In genomic region chr13:106416645-106417044, GRCh38 we compare ENCODE assay signal across 22 cellular contexts.
DNase-seq lines count a peak whose midpoint lies in the region; ATAC-seq, FAIRE-seq and TF ChIP-seq lines count a peak whose summit lies in the region.
"Had no signal": no experiment of that assay in that cellular context is flagged by ENCODE, and none has a peak within 500 bp of the region (broad histone marks: within the 10 kb centered on the region; RNA-seq: fewer than 3 reads in every experiment).

No MANE protein-coding gene starts in this region.

- H4K20me1 ChIP-seq in HepG2 (ENCODE audit: insufficient read depth, low read length) (no peaks in the 10 kb centered on the region), Loucy (ENCODE audit: insufficient read depth, low read length, poor library complexity, severe bottlenecking) (no peaks in the 10 kb centered on the region)

- intact Hi-C loops in HepG2 (cut with micrococcal nuclease; ENCODE audit: unreplicated experiment): no loop called here
- intact Hi-C loops in right lobe of liver (cut with DNase I): no loop called here
- intact Hi-C loops in testis (cut with DNase I; ENCODE audit: low total_unique reads): no loop called here

- H3K4me3 ChIP-seq in HepG2 (replicated peaks in 1 of 3; ENCODE audit: insufficient read depth in 1 of 3, low read depth in 2 of 3, low read length in 3 of 3): no peak overlapping the region
- no peak overlapping the region for H3K4me3 ChIP-seq in right lobe of liver
- no peak overlapping the region for H3K4me3 ChIP-seq in Loucy (ENCODE audit: low read length, poor library complexity, severe bottlenecking)
- no peak overlapping the region for H3K4me3 ChIP-seq in testis
- H3K4me3 ChIP-seq: lung, thoracic aorta had no signal

- 0% methylated on average over 1 of the region's 3 CpGs for WGBS in HepG2 (ENCODE audit: low lambda C conversion rate)
- 64% methylated on average over 3 of the region's 3 CpGs for WGBS in right lobe of liver (ENCODE audit: insufficient coverage, low coverage, low lambda C conversion rate, missing lambda C conversion rate)
- 60 to 69% methylated on average over 3 of the region's 3 CpGs for WGBS in testis, 2 donors

- H3K36me3 ChIP-seq in HepG2 (replicated peaks in 1 of 2; ENCODE audit: control insufficient read depth in 1 of 2, insufficient read depth in 2 of 2, low read length in 2 of 2) (no peaks in the 10 kb centered on the region), right lobe of liver (no peaks in the 10 kb centered on the region), Loucy (ENCODE audit: insufficient read depth, low read length) (no peaks in the 10 kb centered on the region), testis (ENCODE audit: low read depth, missing control alignments) (no peaks in the 10 kb centered on the region)
- H3K36me3 ChIP-seq: thoracic aorta had no signal

- no peak overlapping the region for H3K4me3 Mint-ChIP-seq in WTC11
- H3K4me3 Mint-ChIP-seq in activated CD8-positive, alpha-beta T cell treated with anti-CD3 and anti-CD28 coated beads, Interleukin-2, amount 10 ng/mL, durations not matched to agents 7 days and 5 days: no peak overlapping the region
- H3K4me3 Mint-ChIP-seq: brain; dendritic cell treated with granulocyte-macrophage colony-stimulating factor and Interleukin-4, amounts not matched to agents 40 ng/mL and 50 ng/mL, for 4 days had no signal

- H3K9me3 Mint-ChIP-seq in WTC11: no peaks in the 10 kb centered on the region
- H3K9me3 Mint-ChIP-seq in activated CD8-positive, alpha-beta T cell treated with anti-CD3 and anti-CD28 coated beads, Interleukin-2, amount 10 ng/mL, durations not matched to agents 7 days and 5 days (ENCODE audit: insufficient read depth): no peaks in the 10 kb centered on the region
- H3K9me3 Mint-ChIP-seq: activated naive CD8-positive, alpha-beta T cell treated with anti-CD3 and anti-CD28 coated beads, Interleukin-2, amount 10 ng/mL, durations not matched to agents 7 days and 5 days; brain; dendritic cell treated with granulocyte-macrophage colony-stimulating factor and Interleukin-4, amounts not matched to agents 40 ng/mL and 50 ng/mL, for 4 days; IgD-negative memory B cell; stimulated activated effector memory CD8-positive, alpha-beta T cell treated with anti-CD3 and anti-CD28 coated beads, Interleukin-12 subunit alpha, Interleukin-12 subunit beta, amount 100 ng/mL, for 72 hours had no signal

- H3K79me2 ChIP-seq in HepG2 (ENCODE audit: insufficient read depth, low read length) (no peaks in the 10 kb centered on the region), Loucy (ENCODE audit: insufficient read depth, low read length) (no peaks in the 10 kb centered on the region)

- no peak overlapping the region for H3K27ac Mint-ChIP-seq in WTC11
- no peak overlapping the region for H3K27ac Mint-ChIP-seq in activated CD8-positive, alpha-beta T cell treated with anti-CD3 and anti-CD28 coated beads, Interleukin-2, amount 10 ng/mL, durations not matched to agents 7 days and 5 days
- H3K27ac Mint-ChIP-seq: activated naive CD8-positive, alpha-beta T cell treated with anti-CD3 and anti-CD28 coated beads, Interleukin-2, amount 10 ng/mL, durations not matched to agents 7 days and 5 days; dendritic cell treated with granulocyte-macrophage colony-stimulating factor and Interleukin-4, amounts not matched to agents 40 ng/mL and 50 ng/mL, for 4 days; IgD-negative memory B cell; stimulated activated effector memory CD8-positive, alpha-beta T cell treated with anti-CD3 and anti-CD28 coated beads, Interleukin-12 subunit alpha, Interleukin-12 subunit beta, amount 100 ng/mL, for 72 hours had no signal

- TF ChIP-seq CTCF in HepG2 (CRISPR knock-in tag; IDR thresholded peaks at IDR 0.05) (no peak), right lobe of liver (IDR thresholded peaks at IDR 0.05) (no peak), Loucy (conservative IDR thresholded peaks at IDR 0.05; ENCODE audit: low read length) (no peak), WTC11 (IDR thresholded peaks at IDR 0.05) (no peak), testis (IDR thresholded peaks at IDR 0.05) (no peak)

- H3K36me3 Mint-ChIP-seq in WTC11: no peaks in the 10 kb centered on the region
- H3K36me3 Mint-ChIP-seq in activated CD8-positive, alpha-beta T cell treated with anti-CD3 and anti-CD28 coated beads, Interleukin-2, amount 10 ng/mL, durations not matched to agents 7 days and 5 days (ENCODE audit: low read depth): no peaks in the 10 kb centered on the region
- H3K36me3 Mint-ChIP-seq: activated naive CD8-positive, alpha-beta T cell treated with anti-CD3 and anti-CD28 coated beads, Interleukin-2, amount 10 ng/mL, durations not matched to agents 7 days and 5 days; brain; stimulated activated effector memory CD8-positive, alpha-beta T cell treated with anti-CD3 and anti-CD28 coated beads, Interleukin-12 subunit alpha, Interleukin-12 subunit beta, amount 100 ng/mL, for 72 hours had no signal

- H3K4me1 Mint-ChIP-seq in WTC11: peaks cover 25% of the 10 kb centered on the region
- peaks cover 2% of the 10 kb centered on the region for H3K4me1 Mint-ChIP-seq in activated CD8-positive, alpha-beta T cell treated with anti-CD3 and anti-CD28 coated beads, Interleukin-2, amount 10 ng/mL, durations not matched to agents 7 days and 5 days (ENCODE audit: low read depth)

- no peak for TF ChIP-seq RAD21 in HepG2 (CRISPR knock-in tag; IDR thresholded peaks at IDR 0.05)

- no peaks in the 10 kb centered on the region for H3K4me1 ChIP-seq in HepG2 (ENCODE audit: insufficient read depth, low read length)
- no peaks in the 10 kb centered on the region for H3K4me1 ChIP-seq in right lobe of liver
- peaks cover 5% of the 10 kb centered on the region for H3K4me1 ChIP-seq in Loucy (ENCODE audit: insufficient read depth, low read length, poor library complexity, severe bottlenecking)
- no peaks in the 10 kb centered on the region for H3K4me1 ChIP-seq in testis

- no peak for FAIRE-seq in HepG2 (lab: Jason Lieb, UNC)
- FAIRE-seq: endothelial cell of umbilical vein, islet of Langerhans had no signal

- H2AFZ ChIP-seq in HepG2 (ENCODE audit: low read length): no peak overlapping the region
- H2AFZ ChIP-seq in Loucy (ENCODE audit: low read length): peak overlapping the region; percentile 56; the same call in 1 of the 2 replicates

- POLR2A ChIA-PET in HepG2 (lab: Yijun Ruan, JAX) (no interaction called here), WTC11 (lab: Charles Lee) (no interaction called here)
- POLR2A ChIA-PET in activated CD8-positive, alpha-beta T cell treated with anti-CD3 and anti-CD28 coated beads, Interleukin-2, amount 10 ng/mL, durations not matched to agents 7 days and 5 days (lab: Charles Lee): no interaction called here

- H3K27ac ChIP-seq in HepG2 (ENCODE audit: extremely low read length, insufficient read depth, low read length) (no peak overlapping the region), right lobe of liver (no peak overlapping the region), testis (no peak overlapping the region)
- H3K27ac ChIP-seq: thoracic aorta had no signal

- H3K4me2 ChIP-seq in HepG2 (ENCODE audit: low read depth, low read length) (no peak overlapping the region), Loucy (ENCODE audit: low read depth, low read length, poor library complexity, severe bottlenecking) (no peak overlapping the region)

- ATAC-seq in HepG2: no peak
- ATAC-seq in right lobe of liver: no peak
- peak; percentile 67 for ATAC-seq in WTC11
- ATAC-seq in activated CD8-positive, alpha-beta T cell treated with anti-CD3 and anti-CD28 coated beads, Interleukin-2, amount 10 ng/mL, durations not matched to agents 7 days and 5 days: no peak
- ATAC-seq: activated CD4-positive, CD25-positive, alpha-beta regulatory T cell treated with anti-CD3 and anti-CD28 coated beads, Interleukin-2, amount 50 U/mL, for 24 hours; stimulated activated effector memory CD8-positive, alpha-beta T cell treated with anti-CD3 and anti-CD28 coated beads, Interleukin-12 subunit alpha, Interleukin-12 subunit beta, amount 100 ng/mL, for 72 hours had no signal

- H3K27me3 ChIP-seq in HepG2 (ENCODE audit: control insufficient read depth in 1 of 2, insufficient read depth in 2 of 2, low read length in 2 of 2): 0 out of 5 replicates have a peak, but pooled peaks cover 0 to 3% of the 10 kb centered on the region in 2 experiments
- H3K27me3 ChIP-seq in right lobe of liver: no peaks in the 10 kb centered on the region
- H3K27me3 ChIP-seq in Loucy (ENCODE audit: insufficient read depth, low read length, poor library complexity, severe bottlenecking): no peaks in the 10 kb centered on the region
- H3K27me3 ChIP-seq in testis: no peaks in the 10 kb centered on the region

- H3K9me3 ChIP-seq in HepG2 (ENCODE audit: low read length) (no peaks in the 10 kb centered on the region), right lobe of liver (no peaks in the 10 kb centered on the region), Loucy (ENCODE audit: insufficient read depth, low read depth, low read length) (no peaks in the 10 kb centered on the region), testis (no peaks in the 10 kb centered on the region)
- H3K9me3 ChIP-seq: thoracic aorta had no signal

- in situ Hi-C loops in HepG2 (cut with HindIII; ENCODE audit: extremely low pct_ligation_motif_present, low pct_unique_long_range_greater_than_20kb): no loop called here

- H3F3A ChIP-seq in Loucy (ENCODE audit: low read depth): no peaks in the 10 kb centered on the region

- H3K9ac ChIP-seq in HepG2 (ENCODE audit: insufficient read depth, low read depth, low read length): no peak overlapping the region
- H3K9ac ChIP-seq in Loucy (ENCODE audit: low read depth, low read length, poor library complexity, severe bottlenecking): no peak overlapping the region

- H3K9me2 ChIP-seq in Loucy (replicated peaks; ENCODE audit: low read depth, low read length): no peaks in the 10 kb centered on the region

- TF ChIP-seq EP300 in HepG2 (IDR thresholded peaks at IDR 0.05; ENCODE audit: low read depth in 2 of 2, low read length in 2 of 2): no peak
- no peak for TF ChIP-seq EP300 in HepG2 (CRISPR knock-in tag; IDR thresholded peaks at IDR 0.05; ENCODE audit: borderline replicate concordance)

- CTCF ChIA-PET in HepG2 (lab: Yijun Ruan, JAX; ENCODE audit: low intra/inter-chr PET ratio, low total read pairs) (no interaction called here), WTC11 (lab: Charles Lee) (no interaction called here)
- CTCF ChIA-PET in activated CD8-positive, alpha-beta T cell treated with anti-CD3 and anti-CD28 coated beads, Interleukin-2, amount 10 ng/mL, durations not matched to agents 7 days and 5 days (lab: Charles Lee): no interaction called here

- no peak for DNase-seq in HepG2 (ENCODE audit: low spot score)
- no peak for DNase-seq in right lobe of liver
- no peak for DNase-seq in WTC11 (ENCODE audit: low spot score)
- DNase-seq in testis: peak; percentile 54
- no peak for DNase-seq in GDM1 (lab: John Stamatoyannopoulos, UW)
- no peak for DNase-seq in SHP77 (lab: John Stamatoyannopoulos, UW)
- DNase-seq in activated CD8-positive, alpha-beta T cell treated with anti-CD3 and anti-CD28 coated beads, Interleukin-2, amount 10 ng/mL, durations not matched to agents 7 days and 5 days: no peak
- DNase-seq: activated naive CD8-positive, alpha-beta T cell treated with anti-CD3 and anti-CD28 coated beads, Interleukin-2, amount 10 ng/mL, durations not matched to agents 7 days and 5 days; GOT3; NCI-H1092 treated with DMSO at 0.1 percent for 48 hours; NCI-H526; SIG-M5 had no signal

- no TSS peak for BruUV-seq in HepG2 (replicated peaks; lab: Mats Ljungman, UMichigan)

- no peaks in the 10 kb centered on the region for H3K27me3 Mint-ChIP-seq in WTC11 (ENCODE audit: low read depth)
- peaks cover 10% of the 10 kb centered on the region for H3K27me3 Mint-ChIP-seq in activated CD8-positive, alpha-beta T cell treated with anti-CD3 and anti-CD28 coated beads, Interleukin-2, amount 10 ng/mL, durations not matched to agents 7 days and 5 days (ENCODE audit: low read depth)
- H3K27me3 Mint-ChIP-seq: brain had no signal

- no peak for TF ChIP-seq POLR2A in HepG2 (IDR thresholded peaks at IDR 0.05; ENCODE audit: insufficient read depth in 1 of 2, low read depth in 2 of 2, low read length in 2 of 2)
- TF ChIP-seq POLR2A in right lobe of liver (IDR thresholded peaks at IDR 0.05): no peak
- no peak for TF ChIP-seq POLR2A in testis (IDR thresholded peaks at IDR 0.05)
